Comparison of ENCODE assay signal across 9 cellular contexts in genomic region chr6:127342296-127342945, GRCh38. TPM values are rescaled to one million over a fixed set of nuclear protein-coding genes. Genes with fewer than 3 reads are reported as not detected.
DNase-seq lines count a peak whose midpoint lies in the region; ATAC-seq, FAIRE-seq and TF ChIP-seq lines count a peak whose summit lies in the region.
"Had no signal": no experiment of that assay in that cellular context is flagged by ENCODE, and none has a peak within 500 bp of the region (broad histone marks: within the 10 kb centered on the region; RNA-seq: fewer than 3 reads in every experiment).

No MANE protein-coding gene starts in this region.

- H4K20me1 ChIP-seq in OCI-LY7 (ENCODE audit: insufficient read depth, low read length) = peaks cover 25% of the 10 kb centered on the region

- ATAC-seq in pancreas = peak; percentile 69 to 78 (median 70)

- peaks cover 37% of the 10 kb centered on the region; the same call in 1 of the 2 replicates for H3K79me2 ChIP-seq in OCI-LY7 (ENCODE audit: insufficient read depth, low read depth, low read length)

- BruUV-seq in OCI-LY7 (replicated peaks; lab: Mats Ljungman, UMichigan) = TSS peak; percentile 71

- H3K27ac ChIP-seq in OCI-LY7 (ENCODE audit: low read depth, low read length, poor library complexity, severe bottlenecking) (peak overlapping the region; percentile 13), pancreas (peak overlapping the region; percentile 55 to 82 (median 74))

- FAIRE-seq in pancreas (lab: Jason Lieb, UNC) = no peak
- FAIRE-seq: G401.6 had no signal

- TF ChIP-seq CTCF in OCI-LY7 (conservative IDR thresholded peaks at IDR 0.05; ENCODE audit: low read length) = no peak
- TF ChIP-seq CTCF in pancreas (IDR thresholded peaks at IDR 0.05) = no peak

- H3K9me3 ChIP-seq in OCI-LY7 (ENCODE audit: low read length) (no peaks in the 10 kb centered on the region), pancreas (no peaks in the 10 kb centered on the region)

- no peaks in the 10 kb centered on the region for H3K36me3 ChIP-seq in OCI-LY7 (ENCODE audit: insufficient read depth, low read length)
- no peaks in the 10 kb centered on the region for H3K36me3 ChIP-seq in pancreas

- DNase-seq in NCI-H1417 (lab: John Stamatoyannopoulos, UW) (peak in 2 of 3 experiments; percentile 39 to 68), NCI-H1417 treated with DMSO at 0.1 percent for 48 hours (lab: John Stamatoyannopoulos, UW) (no peak), OCI-LY7 (ENCODE audit: low spot score) (peak; percentile 9), fibroblast of peridontal ligament (ENCODE audit: extremely low read depth) (peak; percentile 64), pancreas (peak in 2 of 6 donors; percentile 18 to 37), COR-L47 (lab: John Stamatoyannopoulos, UW) (no peak), C1 segment of cervical spinal cord (lab: John Stamatoyannopoulos, UW) (no peak)
- DNase-seq in stimulated activated CD4-positive, alpha-beta T cell treated with anti-CD3 and anti-CD28 coated beads, Interleukin-2, amount 100 ng/mL, for 48 hours = no peak

- H3K4me3 ChIP-seq in OCI-LY7 (ENCODE audit: low read depth, low read length, poor library complexity, severe bottlenecking) (peak overlapping the region; percentile 76), pancreas (peak overlapping the region; percentile 55 to 72 (median 59))

- CTCF ChIA-PET in OCI-LY7 (lab: Charles Lee; ENCODE audit: unreplicated experiment) = interaction anchor here (0.8 to 1.2 kb wide), 2 partner anchors 10 to 174 kb away, joined by 3 to 5 read pairs; no protein-coding TSS in a partner anchor

- H3K9me2 ChIP-seq in OCI-LY7 (ENCODE audit: insufficient read depth, low read length) = no peaks in the 10 kb centered on the region

- H3K4me2 ChIP-seq in OCI-LY7 (ENCODE audit: low read length) = peak overlapping the region; percentile 98

- H3K4me1 ChIP-seq in OCI-LY7 (ENCODE audit: insufficient read depth, low read length, poor library complexity, severe bottlenecking) (peaks cover 20% of the 10 kb centered on the region), pancreas (peaks cover 9 to 37% (median 36%) of the 10 kb centered on the region in 3 donors)

- POLR2A ChIA-PET in OCI-LY7 (lab: Charles Lee) = interaction anchor here (0.7 to 2.6 kb wide), 6 partner anchors 9 to 76 kb away, joined by 3 to 17 read pairs (median 4); partner anchors contain the start of gene RNF146

- intact Hi-C loops in OCI-LY7 (cut with micrococcal nuclease; ENCODE audit: unreplicated experiment) (loop anchor here (2.0 to 10.0 kb wide), 3 partner anchors 40 to 1548 kb away; partner anchors contain the start of genes NCOA7 and RNF146), pancreas (cut with DNase I) (no loop called here)

- no peaks in the 10 kb centered on the region for H3K27me3 ChIP-seq in pancreas

- peak overlapping the region; percentile 96 for H2AFZ ChIP-seq in OCI-LY7 (ENCODE audit: low read length)

- WGBS in pancreas, 2 donors = 4 to 6% methylated on average over 10 of the region's 10 CpGs

RNA-seq across cellular contexts. Expression of gene ECHDC1, which starts 1.0 kb away (rescaled TPM):
- total RNA-seq in OCI-LY7 (2014; rRNA removed; shearing (Covaris generic)) = 18.6 and 20.1 TPM in 2 replicates
- total RNA-seq in OCI-LY7 (2022) (37.1 and 41.9 TPM in 2 replicates), pancreas (10 to 100 TPM; 13.9 to 27.9 (median 21.2) TPM)
- polyA plus RNA-seq in pancreas = 10 to 100 TPM; 14.0 to 20.5 TPM

Comparison
In these comparisons a context has a peak if more than half of its experiments do, and no peak if none do; other contexts are left out.
1. DNase-seq: peak in NCI-H1417 (2 of 3), OCI-LY7 (single experiment) and fibroblast of peridontal ligament (single experiment); none in NCI-H1417 treated with DMSO at 0.1 percent for 48 hours (single experiment), stimulated activated CD4-positive, alpha-beta T cell treated with anti-CD3 and anti-CD28 coated beads, Interleukin-2, amount 100 ng/mL, for 48 hours (0 of 2), COR-L47 (single experiment) and C1 segment of cervical spinal cord (0 of 14).